Comparison of ENCODE assay signal across 13 cellular contexts in the genomic region with DNA sequence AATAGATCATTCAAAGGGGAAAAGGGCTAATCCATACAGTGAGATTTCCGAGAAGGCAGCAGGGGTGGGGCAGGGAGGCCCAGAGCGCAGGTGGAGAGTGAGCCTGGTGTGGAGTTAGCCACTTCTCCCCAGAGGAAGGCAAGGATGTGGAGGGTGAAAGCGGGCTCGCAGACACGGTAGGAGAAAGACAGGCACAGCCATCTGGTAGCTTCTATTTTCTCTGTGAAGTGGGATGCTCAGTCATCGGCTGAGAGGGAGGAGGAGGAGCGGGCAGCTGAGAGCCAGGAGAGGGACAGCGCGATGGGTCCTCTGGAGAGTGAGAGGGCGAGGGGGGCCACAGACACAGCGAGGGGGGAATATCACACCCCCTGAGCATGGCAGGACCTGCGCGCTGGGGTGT.
DNase-seq lines count a peak whose midpoint lies in the region; TF ChIP-seq lines count a peak whose summit lies in the region.
"Had no signal": no experiment of that assay in that cellular context is flagged by ENCODE, and none has a peak within 500 bp of the region (broad histone marks: within the 10 kb centered on the region; RNA-seq: fewer than 3 reads in every experiment).

No MANE protein-coding gene starts in this region.

- peak; percentile 83 for DNase-seq in AG10803 (ENCODE audit: low read depth)
- peak; percentile 64 for DNase-seq in HFFc6
- DNase-seq in WERI-Rb-1: peak; percentile 17
- DNase-seq in Karpas-422: no peak
- DNase-seq in D341Med (ENCODE audit: low spot score): no peak
- DNase-seq in activated CD4-positive, alpha-beta memory T cell treated with anti-CD3 and anti-CD28 coated beads, Interleukin-2, amount 10 ng/mL, durations not matched to agents 7 days and 5 days: no peak
- no peak for DNase-seq in foreskin melanocyte
- DNase-seq: activated CD8-positive, alpha-beta T cell treated with anti-CD3 and anti-CD28 coated beads for 36 hours; gastrocnemius medialis; RPMI8226 had no signal

- peaks cover 12% of the 10 kb centered on the region for H3K4me1 ChIP-seq in muscle layer of colon (ENCODE audit: insufficient read depth, low read length)
- no peaks in the 10 kb centered on the region for H3K4me1 ChIP-seq in Karpas-422 (ENCODE audit: low read length)

- H3K27ac ChIP-seq in WERI-Rb-1 (no peak overlapping the region), muscle layer of colon (ENCODE audit: low read depth, low read length) (peak overlapping the region; percentile 90), Karpas-422 (ENCODE audit: low read length) (no peak overlapping the region)
- H3K27ac ChIP-seq: gastrocnemius medialis, thoracic aorta had no signal

- H3K9ac ChIP-seq in muscle layer of colon (ENCODE audit: low read length): peak overlapping the region; percentile 45
- H3K9ac ChIP-seq in Karpas-422 (ENCODE audit: low read length): no peak overlapping the region

- no peaks in the 10 kb centered on the region for H4K20me1 ChIP-seq in Karpas-422 (ENCODE audit: insufficient read depth, low read depth, low read length)

- peak overlapping the region; percentile 82 for H3K4me3 Mint-ChIP-seq in HFFc6
- H3K4me3 Mint-ChIP-seq in activated CD4-positive, alpha-beta memory T cell treated with anti-CD3 and anti-CD28 coated beads, Interleukin-2, amount 10 ng/mL, durations not matched to agents 7 days and 5 days: no peak overlapping the region
- H3K4me3 Mint-ChIP-seq: activated CD8-positive, alpha-beta T cell treated with anti-CD3 and anti-CD28 coated beads for 36 hours had no signal

- H3K27me3 ChIP-seq in WERI-Rb-1 (ENCODE audit: insufficient read depth, low read depth, severe bottlenecking) (no peaks in the 10 kb centered on the region), muscle layer of colon (ENCODE audit: control insufficient read depth in 1 of 2, insufficient read depth in 2 of 2, low read length in 2 of 2) (no peaks in the 10 kb centered on the region), Karpas-422 (ENCODE audit: low read length) (no peaks in the 10 kb centered on the region)

- H3K4me2 ChIP-seq in Karpas-422 (ENCODE audit: low read depth, low read length, poor library complexity, severe bottlenecking): no peak overlapping the region

- no peaks in the 10 kb centered on the region; the same call in none of the 2 replicates for H3K27me3 Mint-ChIP-seq in HFFc6 (ENCODE audit: insufficient read depth)
- H3K27me3 Mint-ChIP-seq in activated CD4-positive, alpha-beta memory T cell treated with anti-CD3 and anti-CD28 coated beads, Interleukin-2, amount 10 ng/mL, durations not matched to agents 7 days and 5 days: peaks cover 1% of the 10 kb centered on the region
- H3K27me3 Mint-ChIP-seq: activated CD8-positive, alpha-beta T cell treated with anti-CD3 and anti-CD28 coated beads for 36 hours had no signal

- H3K36me3 Mint-ChIP-seq in HFFc6 (ENCODE audit: low read depth): peaks cover 12% of the 10 kb centered on the region
- no peaks in the 10 kb centered on the region for H3K36me3 Mint-ChIP-seq in activated CD4-positive, alpha-beta memory T cell treated with anti-CD3 and anti-CD28 coated beads, Interleukin-2, amount 10 ng/mL, durations not matched to agents 7 days and 5 days (ENCODE audit: low read depth)
- H3K36me3 Mint-ChIP-seq: IgD-negative memory B cell had no signal

- no peak overlapping the region for H2AFZ ChIP-seq in Karpas-422 (ENCODE audit: low read length)

- H3K4me3 ChIP-seq in AG10803 (ENCODE audit: low read length) (peak overlapping the region; percentile 53), WERI-Rb-1 (ENCODE audit: low read depth, low read length) (no peak overlapping the region), muscle layer of colon (ENCODE audit: low read depth in 1 of 2, low read length in 2 of 2) (peak overlapping the region; percentile 34), Karpas-422 (ENCODE audit: low read length) (no peak overlapping the region)
- H3K4me3 ChIP-seq: gastrocnemius medialis, thoracic aorta had no signal

- CTCF ChIA-PET in activated CD4-positive, alpha-beta memory T cell treated with anti-CD3 and anti-CD28 coated beads, Interleukin-2, amount 10 ng/mL, durations not matched to agents 7 days and 5 days (lab: Charles Lee): interaction anchor here (0.6 kb wide), 1 partner anchor 175 kb away, joined by 3 read pairs; no protein-coding TSS in a partner anchor

- no peak for TF ChIP-seq CTCF in AG10803 (conservative IDR thresholded peaks at IDR 0.05; ENCODE audit: low read length)
- no peak for TF ChIP-seq CTCF in HFFc6 (IDR thresholded peaks at IDR 0.05)
- TF ChIP-seq CTCF in WERI-Rb-1 (IDR thresholded peaks at IDR 0.05; ENCODE audit: low read depth, low read length): no peak

- H3K27ac Mint-ChIP-seq in HFFc6: peak overlapping the region; percentile 90
- H3K27ac Mint-ChIP-seq in activated CD4-positive, alpha-beta memory T cell treated with anti-CD3 and anti-CD28 coated beads, Interleukin-2, amount 10 ng/mL, durations not matched to agents 7 days and 5 days: no peak overlapping the region
- H3K27ac Mint-ChIP-seq: activated CD8-positive, alpha-beta T cell treated with anti-CD3 and anti-CD28 coated beads for 36 hours had no signal

- H3K36me3 ChIP-seq in WERI-Rb-1: no peaks in the 10 kb centered on the region
- H3K36me3 ChIP-seq in muscle layer of colon (ENCODE audit: insufficient read depth, low read length): no peaks in the 10 kb centered on the region
- no peaks in the 10 kb centered on the region for H3K36me3 ChIP-seq in Karpas-422 (ENCODE audit: insufficient read depth, low read length)
- H3K36me3 ChIP-seq: gastrocnemius medialis, thoracic aorta had no signal

- POLR2A ChIA-PET in activated CD4-positive, alpha-beta memory T cell treated with anti-CD3 and anti-CD28 coated beads, Interleukin-2, amount 10 ng/mL, durations not matched to agents 7 days and 5 days (lab: Charles Lee): no interaction called here

- peaks cover 86% of the 10 kb centered on the region for H3K4me1 Mint-ChIP-seq in HFFc6 (ENCODE audit: low read depth)
- peaks cover 2% of the 10 kb centered on the region for H3K4me1 Mint-ChIP-seq in activated CD4-positive, alpha-beta memory T cell treated with anti-CD3 and anti-CD28 coated beads, Interleukin-2, amount 10 ng/mL, durations not matched to agents 7 days and 5 days

- no peaks in the 10 kb centered on the region for H3K79me2 ChIP-seq in Karpas-422 (ENCODE audit: low read length)

- peaks cover 9% of the 10 kb centered on the region for H3K9me3 ChIP-seq in WERI-Rb-1 (ENCODE audit: severe bottlenecking)
- H3K9me3 ChIP-seq in muscle layer of colon (ENCODE audit: low read length): no peaks in the 10 kb centered on the region
- no peaks in the 10 kb centered on the region for H3K9me3 ChIP-seq in Karpas-422 (ENCODE audit: low read length)
- H3K9me3 ChIP-seq: gastrocnemius medialis had no signal

- H3K9me2 ChIP-seq in Karpas-422 (replicated peaks; ENCODE audit: insufficient read depth, low read length): no peaks in the 10 kb centered on the region

- H3K9me3 Mint-ChIP-seq in HFFc6: peaks cover 21% of the 10 kb centered on the region
- no peaks in the 10 kb centered on the region for H3K9me3 Mint-ChIP-seq in activated CD4-positive, alpha-beta memory T cell treated with anti-CD3 and anti-CD28 coated beads, Interleukin-2, amount 10 ng/mL, durations not matched to agents 7 days and 5 days
- H3K9me3 Mint-ChIP-seq: activated CD8-positive, alpha-beta T cell treated with anti-CD3 and anti-CD28 coated beads for 36 hours had no signal

Comparison
In these comparisons a context has a peak if more than half of its experiments do, and no peak if none do; other contexts are left out.
1. DNase-seq: peak in AG10803 (single experiment), HFFc6 (single experiment) and WERI-Rb-1 (single experiment); none in Karpas-422 (single experiment), D341Med (single experiment), activated CD4-positive, alpha-beta memory T cell treated with anti-CD3 and anti-CD28 coated beads, Interleukin-2, amount 10 ng/mL, durations not matched to agents 7 days and 5 days (single experiment) and foreskin melanocyte (single experiment).
2. H3K4me3 ChIP-seq: peak in AG10803 (single experiment) and muscle layer of colon (2 of 2); none in WERI-Rb-1 (single experiment) and Karpas-422 (single experiment).